12 cellular contexts compared by ENCODE assay signal in the genomic region with DNA sequence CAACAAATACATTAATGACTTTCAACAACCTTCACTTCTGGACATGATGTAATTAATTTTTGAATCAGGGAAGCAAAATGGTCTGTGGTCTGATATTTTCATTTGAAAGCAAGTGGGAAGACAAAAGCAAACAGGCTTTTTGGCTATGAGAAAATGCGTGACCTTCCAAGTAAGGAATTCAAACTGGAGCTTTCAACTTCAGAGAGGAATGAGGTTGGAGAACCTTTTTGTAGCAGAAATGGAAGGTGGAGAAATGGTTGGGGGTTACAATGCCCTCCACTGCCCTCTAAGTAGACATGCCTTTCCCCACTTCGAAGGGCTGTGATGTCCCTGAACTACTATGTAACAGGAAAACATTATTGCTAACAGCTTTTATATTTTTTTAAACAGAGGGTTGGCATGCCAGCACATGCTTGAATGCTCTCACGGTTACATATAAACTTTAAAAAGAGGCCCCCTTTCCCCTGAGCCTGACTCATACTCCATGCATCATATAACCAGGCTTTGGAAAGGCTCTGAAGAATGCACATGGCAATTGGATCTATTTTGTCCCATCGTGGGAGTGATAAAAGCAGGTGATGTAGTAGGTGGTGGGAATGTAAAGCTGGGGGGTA.
A peak's percentile ranks its signal among the peaks of the same experiment; 100 is the strongest.
DNase-seq lines count a peak whose midpoint lies in the region; ATAC-seq and TF ChIP-seq lines count a peak whose summit lies in the region.
"Had no signal": no experiment of that assay in that cellular context is flagged by ENCODE, and none has a peak within 500 bp of the region (broad histone marks: within the 10 kb centered on the region; RNA-seq: fewer than 3 reads in every experiment).

No MANE protein-coding gene starts in this region.

- H3K36me3 Mint-ChIP-seq in activated T-cell treated with anti-CD3 and anti-CD28 coated beads, Interleukin-2, amount 50 U/mL, for 24 hours (ENCODE audit: low read depth): no peaks in the 10 kb centered on the region

- H3K4me1 Mint-ChIP-seq in activated T-cell treated with anti-CD3 and anti-CD28 coated beads, Interleukin-2, amount 50 U/mL, for 24 hours (ENCODE audit: low read depth): peaks cover 18% of the 10 kb centered on the region
- H3K4me1 Mint-ChIP-seq: memory B cell had no signal

- peak overlapping the region; percentile 85 for H3K27ac ChIP-seq in brain microvascular endothelial cell
- peak overlapping the region in 1 of 2 donors; percentile 52 for H3K27ac ChIP-seq in lung (ENCODE audit: low read depth in 1 of 2, low read length in 1 of 2)
- peak overlapping the region; percentile 50 for H3K27ac ChIP-seq in vagina

- in situ Hi-C loops in brain microvascular endothelial cell (cut with HindIII; ENCODE audit: low pct_ligation_motif_present, low sequenced_read_pairs): no loop called here

- no peak overlapping the region for H3K27ac Mint-ChIP-seq in activated T-cell treated with anti-CD3 and anti-CD28 coated beads, Interleukin-2, amount 50 U/mL, for 24 hours
- H3K27ac Mint-ChIP-seq: memory B cell had no signal

- WGBS in lung, 2 donors: 41 to 55% methylated on average over 4 of the region's 4 CpGs

- H3K27me3 Mint-ChIP-seq in activated T-cell treated with anti-CD3 and anti-CD28 coated beads, Interleukin-2, amount 50 U/mL, for 24 hours: peaks cover 1% of the 10 kb centered on the region
- H3K27me3 Mint-ChIP-seq: memory B cell had no signal

- TF ChIP-seq POLR2A in vagina (IDR thresholded peaks at IDR 0.05): no peak

- no peak overlapping the region for H3K4me3 ChIP-seq in brain microvascular endothelial cell (ENCODE audit: low read depth, low read length)
- no peak overlapping the region for H3K4me3 ChIP-seq in lung
- no peak overlapping the region for H3K4me3 ChIP-seq in vagina

- H3K4me3 Mint-ChIP-seq in activated T-cell treated with anti-CD3 and anti-CD28 coated beads, Interleukin-2, amount 50 U/mL, for 24 hours: no peak overlapping the region
- H3K4me3 Mint-ChIP-seq: memory B cell had no signal

- H3K9me3 ChIP-seq in lung (ENCODE audit: control insufficient read depth in 2 of 2, insufficient read depth in 1 of 2, low read length in 1 of 2) (no peaks in the 10 kb centered on the region), vagina (no peaks in the 10 kb centered on the region)

- H3K27me3 ChIP-seq in brain microvascular endothelial cell (replicated peaks) (no peaks in the 10 kb centered on the region), lung (ENCODE audit: control insufficient read depth, insufficient read depth) (no peaks in the 10 kb centered on the region), vagina (no peaks in the 10 kb centered on the region)

- peak; percentile 42 for DNase-seq in NOMO-1 treated with DMSO at 0.1 percent for 48 hours (lab: John Stamatoyannopoulos, UW; ENCODE audit: unreplicated experiment)
- no peak for DNase-seq in NOMO-1 treated with dmso at 0.1 percent for 144 hours (lab: John Stamatoyannopoulos, UW; ENCODE audit: unreplicated experiment)
- DNase-seq in brain microvascular endothelial cell: peak; percentile 86
- DNase-seq in lung (ENCODE audit: low spot score): no peak
- DNase-seq in vagina (ENCODE audit: extremely low spot score in 2 of 2): no peak
- DNase-seq in activated T-cell treated with anti-CD3 and anti-CD28 coated beads, Interleukin-2, amount 50 U/mL, for 24 hours: no peak
- DNase-seq in Kasumi-1 (lab: John Stamatoyannopoulos, UW): no peak
- DNase-seq: NCI-H1417; stimulated activated CD4-positive, alpha-beta T cell treated with anti-CD3 and anti-CD28 coated beads, Interleukin-4, amount 100 ng/mL, for 24 hours had no signal

- H3K4me1 ChIP-seq in lung (ENCODE audit: control insufficient read depth in 2 of 2, insufficient read depth in 2 of 2, low read length in 2 of 2) (peaks cover 1 to 8% of the 10 kb centered on the region in 2 donors), vagina (peaks cover 19% of the 10 kb centered on the region)

- H3K9me3 Mint-ChIP-seq in activated T-cell treated with anti-CD3 and anti-CD28 coated beads, Interleukin-2, amount 50 U/mL, for 24 hours: no peaks in the 10 kb centered on the region

- H3K36me3 ChIP-seq in brain microvascular endothelial cell (replicated peaks): no peaks in the 10 kb centered on the region
- H3K36me3 ChIP-seq in lung (ENCODE audit: control insufficient read depth in 2 of 2, insufficient read depth in 2 of 2, low read length in 2 of 2): no peaks in the 10 kb centered on the region
- H3K36me3 ChIP-seq in vagina: no peaks in the 10 kb centered on the region

- no peak for TF ChIP-seq CTCF in brain microvascular endothelial cell (IDR thresholded peaks at IDR 0.05; ENCODE audit: low read depth, low read length, missing control alignments)
- no peak for TF ChIP-seq CTCF in lung (IDR thresholded peaks at IDR 0.05; ENCODE audit: control extremely low read depth, extremely low read depth)
- TF ChIP-seq CTCF in vagina (IDR thresholded peaks at IDR 0.05): no peak

- intact Hi-C loops in vagina (cut with DNase I): no loop called here

- ATAC-seq in lung (ENCODE audit: insufficient read depth, low FRiP score) (peak; percentile 53), HG03159 (IDR thresholded peaks at IDR 0.05; ENCODE audit: unreplicated experiment) (no peak)
- ATAC-seq: Right ventricle myocardium inferior had no signal

Comparison
In these comparisons a context has a peak if more than half of its experiments do, and no peak if none do; other contexts are left out.
1. DNase-seq: peak in NOMO-1 treated with DMSO at 0.1 percent for 48 hours (single experiment) and brain microvascular endothelial cell (single experiment); none in NOMO-1 treated with dmso at 0.1 percent for 144 hours (single experiment), lung (single experiment), vagina (0 of 2), activated T-cell treated with anti-CD3 and anti-CD28 coated beads, Interleukin-2, amount 50 U/mL, for 24 hours (single experiment) and Kasumi-1 (0 of 2).